1 cellular context compared by ENCODE assay signal in genomic region chr17:27895940-27896535, GRCh38.
TF ChIP-seq lines count a peak whose summit lies in the region.

No MANE protein-coding gene starts in this region.

TF ChIP-seq in GM23338, 12 proteins besides CTCF, POLR2A, EP300 and RAD21 (continued from another document):
- TF ChIP-seq ZNF462 (CRISPR knock-in tag; IDR thresholded peaks at IDR 0.05) (no peak), JUNB (IDR thresholded peaks at IDR 0.05; ENCODE audit: unreplicated experiment) (no peak), CREB1 (CRISPR knock-in tag; IDR thresholded peaks at IDR 0.05; ENCODE audit: low read depth) (no peak), NANOG (IDR thresholded peaks at IDR 0.05; ENCODE audit: borderline replicate concordance) (no peak), ETS1 (IDR thresholded peaks at IDR 0.05) (no peak)
